ENCODE assay signal across 8 cellular contexts in genomic region chr3:16513141-16514020, GRCh38. TPM values are rescaled to one million over a fixed set of nuclear protein-coding genes. Genes with fewer than 3 reads are reported as not detected.
A peak's percentile ranks its signal among the peaks of the same experiment; 100 is the strongest.
DNase-seq lines count a peak whose midpoint lies in the region; ATAC-seq, FAIRE-seq and TF ChIP-seq lines count a peak whose summit lies in the region.

RFTN1 (minus strand) TSS chr3:16513699; CDS start chr3:16493869, 19,830 bp downstream.

- H4K91ac ChIP-seq in H1 (replicated peaks; ENCODE audit: insufficient read length, low read length), result no peak within 1 kb of the TSS

- peaks cover 10% of the 10 kb centered on the region; the same call in 1 of the 2 replicates for H3K23me2 ChIP-seq in H1 (ENCODE audit: low read depth, low read length)

- no peak for TF ChIP-seq EP300 in H1 (IDR thresholded peaks at IDR 0.05; ENCODE audit: borderline replicate concordance in 1 of 2, low read depth in 2 of 2, low read length in 2 of 2)

- H3K9me3 Mint-ChIP-seq in mesothelial cell of epicardium, result no peaks in the 10 kb centered on the region
- peaks cover 0 to 2% of the 10 kb centered on the region in 2 donors for H3K9me3 Mint-ChIP-seq in stimulated activated naive B cell treated with anti-CD40 and anti-IgM and Interleukin-4, amounts not matched to agents 10 μg/mL and 1 μg/mL and 100 μg/mL, for 72 hours

- DNase-seq in GM13977 (ENCODE audit: low spot score), result peak; percentile 65
- DNase-seq in NCI-H226, result peak; percentile 77
- peak in 1 of 2 experiments; percentile 67 for DNase-seq in H1 (ENCODE audit: low read depth in 1 of 2, low spot score in 2 of 2)
- peak; percentile 31 to 71 for DNase-seq in mesothelial cell of epicardium (ENCODE audit: low spot score in 2 of 2, unreplicated experiment in 2 of 2)
- DNase-seq in stimulated activated naive B cell treated with anti-CD40 and anti-IgM and Interleukin-4, amounts not matched to agents 10 μg/mL and 1 μg/mL and 100 μg/mL, for 72 hours, result peak; percentile 73

- WGBS in H1 (ENCODE audit: extremely low coverage in 1 of 2, insufficient coverage in 1 of 2, insufficient read length in 1 of 2, insufficient replicate concordance in 2 of 2, low coverage in 1 of 2, low lambda C conversion rate in 2 of 2, missing lambda C conversion rate in 1 of 2), 2 experiments, result 3% methylated on average over 65 of the region's 92 CpGs; no CpG with 5 or more reads in 1 of the 2 experiments

- no peak within 1 kb of the TSS for H2BK120ac ChIP-seq in H1 (replicated peaks; ENCODE audit: low read depth, low read length)

- no peak within 1 kb of the TSS for H2BK5ac ChIP-seq in H1 (ENCODE audit: low read depth, low read length)

- peak within 1 kb of the TSS; percentile 40; the same call in 1 of the 2 replicates for H2BK15ac ChIP-seq in H1 (ENCODE audit: low read length)

- H3K4ac ChIP-seq in H1 (replicated peaks; ENCODE audit: insufficient read length, low read depth, low read length), result no peak within 1 kb of the TSS

- H3K27me3 Mint-ChIP-seq in mesothelial cell of epicardium (ENCODE audit: low read depth), result peaks cover 55% of the 10 kb centered on the region
- H3K27me3 Mint-ChIP-seq in stimulated activated naive B cell treated with anti-CD40 and anti-IgM and Interleukin-4, amounts not matched to agents 10 μg/mL and 1 μg/mL and 100 μg/mL, for 72 hours, result no peaks in the 10 kb centered on the region

- H3K36me3 ChIP-seq in H1 (ENCODE audit: control insufficient read depth in 2 of 4, insufficient read depth in 4 of 4, low read length in 3 of 4), result no peaks in the 10 kb centered on the region

- POLR2A ChIA-PET in activated CD8-positive, alpha-beta memory T cell treated with anti-CD3 and anti-CD28 coated beads for 36 hours (lab: Charles Lee), result interaction anchor here (0.9 to 2.6 kb wide), 3 partner anchors 8 to 227 kb away, joined by 3 to 18 read pairs (median 5); no protein-coding TSS in a partner anchor
- POLR2A ChIA-PET in H1 (lab: Charles Lee; ENCODE audit: partially characterized antibody), result no interaction called here

- H3K4me2 ChIP-seq in H1 (ENCODE audit: insufficient read depth in 1 of 2, low read depth in 2 of 2, low read length in 2 of 2), result peak within 1 kb of the TSS; percentile 96 to 98

- H3K36me3 Mint-ChIP-seq in mesothelial cell of epicardium, result no peaks in the 10 kb centered on the region
- H3K36me3 Mint-ChIP-seq in stimulated activated naive B cell treated with anti-CD40 and anti-IgM and Interleukin-4, amounts not matched to agents 10 μg/mL and 1 μg/mL and 100 μg/mL, for 72 hours, result peaks cover 58 to 88% of the 10 kb centered on the region in 2 donors

- no peaks in the 10 kb centered on the region for H3K9me3 ChIP-seq in H1 (ENCODE audit: insufficient read depth in 2 of 2, low read depth in 1 of 2, low read length in 1 of 2)

- H3K4me3 Mint-ChIP-seq in mesothelial cell of epicardium, result peak within 1 kb of the TSS; percentile 81
- peak within 1 kb of the TSS; percentile 95 to 98 for H3K4me3 Mint-ChIP-seq in stimulated activated naive B cell treated with anti-CD40 and anti-IgM and Interleukin-4, amounts not matched to agents 10 μg/mL and 1 μg/mL and 100 μg/mL, for 72 hours

- CTCF ChIA-PET in activated CD8-positive, alpha-beta memory T cell treated with anti-CD3 and anti-CD28 coated beads for 36 hours (lab: Charles Lee), result interaction anchor here (0.9 to 1.5 kb wide), 3 partner anchors 22 to 225 kb away, joined by 3 to 5 read pairs (median 3); no protein-coding TSS in a partner anchor
- CTCF ChIA-PET in H1 (lab: Charles Lee; ENCODE audit: partially characterized antibody), result interaction anchor here (1.2 to 2.7 kb wide), 11 partner anchors 12 to 224 kb away, joined by 3 to 13 read pairs (median 5); no protein-coding TSS in a partner anchor

- H3K23ac ChIP-seq in H1 (ENCODE audit: insufficient read length), result no peak within 1 kb of the TSS

- peaks cover 15 to 33% (median 31%) of the 10 kb centered on the region in 4 experiments for H3K27me3 ChIP-seq in H1 (replicated peaks in 1 of 4; ENCODE audit: control insufficient read depth in 3 of 4, extremely low read depth in 1 of 4, insufficient read depth in 3 of 4, low read length in 3 of 4)

- peak within 1 kb of the TSS; percentile 50 to 84 (median 60) for H3K4me3 ChIP-seq in H1 (ENCODE audit: extremely low read depth in 1 of 4, insufficient read depth in 2 of 4, low read depth in 3 of 4, low read length in 4 of 4)

- H2BK20ac ChIP-seq in H1 (ENCODE audit: low read length), result peak within 1 kb of the TSS; percentile 61; the same call in 1 of the 2 replicates

- no peak within 1 kb of the TSS for H3K27ac ChIP-seq in H1 (ENCODE audit: low read depth, low read length)

- peak within 1 kb of the TSS; percentile 29; the same call in 1 of the 2 replicates for H3K18ac ChIP-seq in H1 (ENCODE audit: extremely low read depth, low read length)

- H3K79me1 ChIP-seq in H1 (ENCODE audit: low read depth, low read length), result no peaks in the 10 kb centered on the region

- FAIRE-seq in H1 (lab: Jason Lieb, UNC), result no peak

- peaks cover 4 to 21% (median 6%) of the 10 kb centered on the region in 4 experiments for H3K4me1 ChIP-seq in H1 (replicated peaks in 1 of 4; ENCODE audit: control insufficient read depth in 3 of 4, insufficient read depth in 4 of 4, low read length in 3 of 4)

- H3K27ac Mint-ChIP-seq in mesothelial cell of epicardium, result peak within 1 kb of the TSS; percentile 32
- H3K27ac Mint-ChIP-seq in stimulated activated naive B cell treated with anti-CD40 and anti-IgM and Interleukin-4, amounts not matched to agents 10 μg/mL and 1 μg/mL and 100 μg/mL, for 72 hours, result peak within 1 kb of the TSS; percentile 100

- no peaks in the 10 kb centered on the region for H4K20me1 ChIP-seq in H1 (replicated peaks in 1 of 2; ENCODE audit: control insufficient read depth in 1 of 2, insufficient read depth in 2 of 2, low read length in 2 of 2)

- H3K14ac ChIP-seq in H1 (ENCODE audit: insufficient read length), result no peak within 1 kb of the TSS

- peak within 1 kb of the TSS; percentile 78; the same call in 1 of the 2 replicates for H2BK12ac ChIP-seq in H1 (ENCODE audit: low read depth, low read length)

- TF ChIP-seq RAD21 in H1 (IDR thresholded peaks at IDR 0.05 in 1 of 2, conservative IDR thresholded peaks at IDR 0.05 in 1 of 2; ENCODE audit: low read depth in 2 of 2, low read length in 2 of 2), result no peak

- no peak within 1 kb of the TSS for H4K5ac ChIP-seq in H1 (ENCODE audit: insufficient read length, low read depth, low read length)

- no peak within 1 kb of the TSS for H3K56ac ChIP-seq in H1 (replicated peaks; ENCODE audit: insufficient read length, low read depth, low read length)

- no peaks in the 10 kb centered on the region for H3K79me2 ChIP-seq in H1 (ENCODE audit: control insufficient read depth in 1 of 2, insufficient read depth in 2 of 2, low read length in 2 of 2)

- H3K9ac ChIP-seq in H1 (replicated peaks in 1 of 4; ENCODE audit: extremely low read depth in 1 of 4, low read depth in 3 of 4, low read length in 3 of 4), result peak within 1 kb of the TSS in 1 of 4 experiments; percentile 2; a peak in 1 of 7 replicates

- TF ChIP-seq CTCF in GM13977 (IDR thresholded peaks at IDR 0.05; ENCODE audit: extremely low read depth, insufficient read depth, missing control alignments) (no peak), H1 (IDR thresholded peaks at IDR 0.05; ENCODE audit: control extremely low read depth in 1 of 3, insufficient read depth in 1 of 3, low read depth in 1 of 3, low read length in 3 of 3) (no peak), mesothelial cell of epicardium (IDR thresholded peaks at IDR 0.05; ENCODE audit: unreplicated experiment) (no peak)

- peaks cover 45% of the 10 kb centered on the region for H3K4me1 Mint-ChIP-seq in mesothelial cell of epicardium
- H3K4me1 Mint-ChIP-seq in stimulated activated naive B cell treated with anti-CD40 and anti-IgM and Interleukin-4, amounts not matched to agents 10 μg/mL and 1 μg/mL and 100 μg/mL, for 72 hours, result peaks cover 73 to 89% of the 10 kb centered on the region in 2 donors

- ATAC-seq in stimulated activated naive B cell treated with anti-CD40 and anti-IgM and Interleukin-4, amounts not matched to agents 10 μg/mL and 1 μg/mL and 100 μg/mL, for 72 hours (replicated peaks), result peak; percentile 1 to 6
- no peak for ATAC-seq in HG02763 (IDR thresholded peaks at IDR 0.05; ENCODE audit: unreplicated experiment)
- no peak for ATAC-seq in GM18870 (IDR thresholded peaks at IDR 0.05; ENCODE audit: unreplicated experiment)

- no peak within 1 kb of the TSS for H2AK5ac ChIP-seq in H1 (ENCODE audit: low read depth, low read length)

- peak within 1 kb of the TSS; percentile 62; the same call in 1 of the 2 replicates for H4K8ac ChIP-seq in H1 (ENCODE audit: extremely low read depth, insufficient read depth, low read length)

- no peak for TF ChIP-seq POLR2A in H1 (IDR thresholded peaks at IDR 0.05; ENCODE audit: control extremely low read depth in 1 of 2, low read depth in 2 of 2, low read length in 2 of 2)

- H2AFZ ChIP-seq in H1 (ENCODE audit: low read length), result peak within 1 kb of the TSS; percentile 91

- in situ Hi-C loops in GM13977 (cut with MboI; ENCODE audit: low pct_unique_long_range_greater_than_20kb, low sequenced_read_pairs, unreplicated experiment), result no loop called here

TF ChIP-seq in H1, 55 proteins besides CTCF, POLR2A, EP300 and RAD21 (continues in another document):
- peak; percentile 63 for TF ChIP-seq EZH2 (IDR thresholded peaks at IDR 0.05; ENCODE audit: low read depth, low read length, severe bottlenecking)
- peak; percentile 39 for TF ChIP-seq RNF2 (IDR thresholded peaks at IDR 0.05; ENCODE audit: borderline replicate concordance, low read depth, low read length, missing control alignments, poor library complexity, severe bottlenecking)
- TF ChIP-seq KDM4A (IDR thresholded peaks at IDR 0.05; ENCODE audit: low read depth, low read length, severe bottlenecking), result peak; percentile 83
- TF ChIP-seq CREB1 (IDR thresholded peaks at IDR 0.05), result no peak
- no peak for TF ChIP-seq JUN (IDR thresholded peaks at IDR 0.05; ENCODE audit: low read depth, low read length)
- no peak for TF ChIP-seq PHF8 (conservative IDR thresholded peaks at IDR 0.05; ENCODE audit: low read depth, low read length)
- TF ChIP-seq ASH2L (IDR thresholded peaks at IDR 0.05; ENCODE audit: low read length), result peak; percentile 54
- no peak for TF ChIP-seq EGR1 (IDR thresholded peaks at IDR 0.05; ENCODE audit: borderline replicate concordance, low read depth, low read length)

RNA-seq across cellular contexts. Expression of gene RFTN1, which starts in this region (rescaled TPM):
- 100 to 1,000 TPM; 111 to 114 TPM for total RNA-seq in activated CD8-positive, alpha-beta memory T cell treated with anti-CD3 and anti-CD28 coated beads for 36 hours
- 4.9 and 6.7 TPM in 2 replicates for total RNA-seq in H1 (2021; fragmentation: NEBNext Ultra II Directional; extraction: Animal tissue kit (Norgen Biotek cat#: 25700))
- 4.6 and 7.5 TPM in 2 replicates for polyA plus RNA-seq in H1 (2011; rRNA removed)
- 5.5 TPM for polyA plus RNA-seq in H1 (2011; cell fraction: cytosol; rRNA removed)
- polyA plus RNA-seq in H1 (2011; cell fraction: nucleus; rRNA removed), result 6.8 TPM
- 3.2 to 4.3 TPM (median 4.0 TPM) in 4 replicates for polyA plus RNA-seq in H1 (2012, experiment 1 of 2)
- 2.0 TPM for polyA plus RNA-seq in H1 (2012, experiment 2 of 2)
- 5.8 TPM for polyA plus RNA-seq in H1 (2013, experiment 1 of 2)
- 4.9 TPM for polyA plus RNA-seq in H1 (2013, experiment 2 of 2)
- 4.3 and 4.7 TPM in 2 replicates for polyA minus RNA-seq in H1 (2011; rRNA and poly(A)+ RNA removed)
- 3.1 TPM for polyA minus RNA-seq in H1 (2011; cell fraction: cytosol; rRNA and poly(A)+ RNA removed)
- 5.8 TPM for polyA minus RNA-seq in H1 (2011; cell fraction: nucleus; rRNA and poly(A)+ RNA removed)
- total RNA-seq in mesothelial cell of epicardium, result 10.0 to 11.0 TPM (median 10.2 TPM) in 3 replicates

Comparison
In these comparisons a context has a peak if more than half of its experiments do, and no peak if none do; other contexts are left out.
1. ATAC-seq: peak in stimulated activated naive B cell treated with anti-CD40 and anti-IgM and Interleukin-4, amounts not matched to agents 10 μg/mL and 1 μg/mL and 100 μg/mL, for 72 hours (2 of 2); none in HG02763 (single experiment) and GM18870 (single experiment).